Comparison of ENCODE assay signal across 16 cellular contexts in the genomic region with DNA sequence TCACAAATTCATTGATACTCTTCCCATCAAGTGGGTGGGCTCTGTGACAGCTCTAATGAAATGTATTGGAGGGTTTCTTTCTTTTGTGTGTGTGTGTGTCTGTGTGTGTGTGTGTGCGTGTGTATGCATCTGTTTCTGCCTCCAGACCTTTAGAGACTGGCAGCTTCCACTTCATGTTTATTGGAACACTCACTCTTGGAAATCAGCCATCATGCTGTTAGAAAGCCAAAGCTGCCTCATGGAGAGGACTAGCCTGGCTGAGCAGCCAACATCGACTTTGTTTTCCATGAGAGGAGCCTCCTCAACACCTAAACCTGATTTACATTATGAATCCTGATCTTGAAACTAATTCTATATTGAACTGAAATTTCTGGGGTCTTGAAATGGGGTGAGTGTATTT.
DNase-seq lines count a peak whose midpoint lies in the region; ATAC-seq and TF ChIP-seq lines count a peak whose summit lies in the region.
"Had no signal": no experiment of that assay in that cellular context is flagged by ENCODE, and none has a peak within 500 bp of the region (broad histone marks: within the 10 kb centered on the region; RNA-seq: fewer than 3 reads in every experiment).

No MANE protein-coding gene starts in this region.

- no peaks in the 10 kb centered on the region for H3K9me2 ChIP-seq in hepatocyte (replicated peaks; ENCODE audit: insufficient read depth)

- no peak overlapping the region for H2BK15ac ChIP-seq in H9 (ENCODE audit: low read depth, low read length)

- H3K4me2 ChIP-seq in hepatocyte (no peak overlapping the region), H9 (ENCODE audit: insufficient read depth, insufficient read length, low read length) (no peak overlapping the region)

- DNase-seq in DMS79 treated with DMSO at 0.1 percent for 48 hours (lab: John Stamatoyannopoulos, UW) (peak; percentile 5), H4 (ENCODE audit: low spot score) (peak; percentile 45), NCI-H446 (lab: John Stamatoyannopoulos, UW) (peak; percentile 86 to 95), hepatocyte (ENCODE audit: low spot score) (peak; percentile 30), H9 (no peak)
- DNase-seq: activated CD4-positive, alpha-beta memory T cell treated with anti-CD3 and anti-CD28 coated beads for 36 hours; activated naive CD4-positive, alpha-beta T cell; AML-193; effector memory CD8-positive, alpha-beta T cell; NCI-H1436; NCI-H524; retina; SJCRH30; WERI-Rb-1 had no signal

- H2BK120ac ChIP-seq in H9 (ENCODE audit: low read depth, low read length, poor library complexity, severe bottlenecking), result no peak overlapping the region

- no peak overlapping the region for H2BK5ac ChIP-seq in H9 (ENCODE audit: insufficient read length, low read length)

- H3K23me2 ChIP-seq in H9 (ENCODE audit: insufficient read length, low read depth, low read length, poor library complexity, severe bottlenecking), result no peaks in the 10 kb centered on the region

- no peaks in the 10 kb centered on the region for H3K4me1 Mint-ChIP-seq in H9

- H3K79me2 ChIP-seq in hepatocyte (no peaks in the 10 kb centered on the region), H9 (ENCODE audit: insufficient read depth, low read length) (no peaks in the 10 kb centered on the region)

- H3K36me3 ChIP-seq in hepatocyte (replicated peaks; ENCODE audit: insufficient read depth, low read depth), result no peaks in the 10 kb centered on the region
- H3K36me3 ChIP-seq: SJCRH30, WERI-Rb-1 had no signal

- H3K27me3 Mint-ChIP-seq in H9 (ENCODE audit: low read depth), result no peaks in the 10 kb centered on the region
- H3K27me3 Mint-ChIP-seq: activated CD4-positive, alpha-beta memory T cell treated with anti-CD3 and anti-CD28 coated beads for 36 hours; effector memory CD8-positive, alpha-beta T cell had no signal

- H3K4me3 Mint-ChIP-seq in H9, result no peak overlapping the region
- H3K4me3 Mint-ChIP-seq: activated CD4-positive, alpha-beta memory T cell treated with anti-CD3 and anti-CD28 coated beads for 36 hours; effector memory CD8-positive, alpha-beta T cell had no signal

- WGBS in hepatocyte (ENCODE audit: low lambda C conversion rate, missing lambda C conversion rate), result 68% methylated on average over 2 of the region's 2 CpGs
- no CpG with 5 or more reads among the region's 2 CpGs for WGBS in H9 (ENCODE audit: extremely low coverage, insufficient read length, low lambda C conversion rate)

- no peak overlapping the region for H3K4me3 ChIP-seq in hepatocyte
- H3K4me3 ChIP-seq: SJCRH30 had no signal

- H3K27ac ChIP-seq in hepatocyte (no peak overlapping the region), H9 (ENCODE audit: insufficient read length, low read depth, low read length) (no peak overlapping the region)
- H3K27ac ChIP-seq: SJCRH30, WERI-Rb-1 had no signal

- H3K9me3 ChIP-seq in hepatocyte (ENCODE audit: low read depth) (no peaks in the 10 kb centered on the region), H9 (ENCODE audit: control insufficient read depth, low read depth, low read length) (no peaks in the 10 kb centered on the region)
- H3K9me3 ChIP-seq: SJCRH30 had no signal

- no peaks in the 10 kb centered on the region for H3K4me1 ChIP-seq in hepatocyte (ENCODE audit: insufficient read depth)
- no peaks in the 10 kb centered on the region for H3K4me1 ChIP-seq in H9 (ENCODE audit: insufficient read depth, low read length)

- H2BK12ac ChIP-seq in H9 (ENCODE audit: insufficient read length, low read depth, low read length), result no peak overlapping the region

- no peak overlapping the region for H3T11ph ChIP-seq in H9 (ENCODE audit: low read length)

- no peak overlapping the region for H2AFZ ChIP-seq in hepatocyte
- no peak overlapping the region for H2AFZ ChIP-seq in H9 (ENCODE audit: low read length)

- H3K23ac ChIP-seq in H9 (ENCODE audit: insufficient read length, low read depth, low read length), result no peak overlapping the region

- no peak overlapping the region for H3K14ac ChIP-seq in H9 (ENCODE audit: insufficient read depth, low read length)

- no peak overlapping the region for H2BK20ac ChIP-seq in H9 (ENCODE audit: low read depth, low read length, poor library complexity, severe bottlenecking)

- no peaks in the 10 kb centered on the region for H3K27me3 ChIP-seq in hepatocyte
- no peaks in the 10 kb centered on the region for H3K27me3 ChIP-seq in H9 (ENCODE audit: insufficient read depth, low read length)
- H3K27me3 ChIP-seq: SJCRH30 had no signal

- H3K4ac ChIP-seq in H9 (ENCODE audit: low read depth, low read length), result no peak overlapping the region

- no peak overlapping the region for H3K18ac ChIP-seq in H9 (ENCODE audit: insufficient read length, low read depth, low read length)

- no peaks in the 10 kb centered on the region for H3K79me1 ChIP-seq in H9 (ENCODE audit: insufficient read depth, low read depth, low read length, poor library complexity, severe bottlenecking)

- H3K9ac ChIP-seq in H9 (ENCODE audit: extremely low read depth, insufficient read length, low read length), result no peak overlapping the region

- H4K8ac ChIP-seq in H9 (replicated peaks; ENCODE audit: insufficient read length, low read depth, low read length), result no peak overlapping the region

- TF ChIP-seq CTCF in hepatocyte (IDR thresholded peaks at IDR 0.05; ENCODE audit: poor library complexity) (no peak), H9 (conservative IDR thresholded peaks at IDR 0.05) (no peak)

- no peaks in the 10 kb centered on the region for H3K9me3 Mint-ChIP-seq in H9
- H3K9me3 Mint-ChIP-seq: activated CD4-positive, alpha-beta memory T cell treated with anti-CD3 and anti-CD28 coated beads for 36 hours; effector memory CD8-positive, alpha-beta T cell had no signal

- no peak overlapping the region for H3K27ac Mint-ChIP-seq in H9
- H3K27ac Mint-ChIP-seq: activated CD4-positive, alpha-beta memory T cell treated with anti-CD3 and anti-CD28 coated beads for 36 hours; effector memory CD8-positive, alpha-beta T cell had no signal

- H4K5ac ChIP-seq in H9 (ENCODE audit: insufficient read length, low read depth, low read length), result no peak overlapping the region

- no peak overlapping the region for H3K56ac ChIP-seq in H9 (ENCODE audit: insufficient read length, low read depth, low read length)

- H3K36me3 Mint-ChIP-seq in H9 (ENCODE audit: insufficient read depth in 1 of 3, low read depth in 3 of 3), result no peaks in the 10 kb centered on the region
- H3K36me3 Mint-ChIP-seq: activated CD4-positive, alpha-beta memory T cell treated with anti-CD3 and anti-CD28 coated beads for 36 hours had no signal

- ATAC-seq in HG03521 (IDR thresholded peaks at IDR 0.05; ENCODE audit: unreplicated experiment), result no peak
- no peak for ATAC-seq in esophagus mucosa
- ATAC-seq: effector memory CD8-positive, alpha-beta T cell had no signal

- H4K20me1 ChIP-seq in hepatocyte (ENCODE audit: insufficient read depth, poor library complexity, severe bottlenecking) (no peaks in the 10 kb centered on the region), H9 (ENCODE audit: control insufficient read depth, insufficient read depth, insufficient read length) (no peaks in the 10 kb centered on the region)

- no peak overlapping the region for H4K91ac ChIP-seq in H9 (ENCODE audit: insufficient read length, low read depth, low read length)

- no peak overlapping the region for H2AK5ac ChIP-seq in H9 (ENCODE audit: insufficient read length, low read length)
